10 cellular contexts compared by ENCODE assay signal in the genomic region with DNA sequence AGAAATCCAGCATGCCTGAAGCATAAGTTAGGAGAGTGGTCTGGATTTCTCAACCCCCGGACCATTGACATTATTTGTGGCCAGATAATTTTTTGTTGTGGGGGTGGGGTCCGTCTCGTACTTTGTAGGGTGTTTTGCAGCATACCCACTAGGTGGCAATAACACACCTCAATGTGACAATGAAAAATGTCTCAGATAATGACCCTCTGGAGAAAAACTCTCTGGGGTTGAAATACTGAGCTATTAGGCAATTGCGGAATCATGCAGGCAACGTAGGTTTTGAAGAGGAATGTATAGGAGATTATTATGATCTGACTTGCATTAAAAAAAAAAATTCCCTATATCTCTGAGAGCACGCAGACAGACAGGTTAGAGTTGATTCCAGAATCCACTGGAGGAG. TPM values are rescaled to one million over a fixed set of nuclear protein-coding genes. Genes with fewer than 3 reads are reported as not detected.
DNase-seq lines count a peak whose midpoint lies in the region; ATAC-seq and TF ChIP-seq lines count a peak whose summit lies in the region.
"Had no signal": no experiment of that assay in that cellular context is flagged by ENCODE, and none has a peak within 500 bp of the region (broad histone marks: within the 10 kb centered on the region; RNA-seq: fewer than 3 reads in every experiment).

No MANE protein-coding gene starts in this region.

- BruUV-seq in PC-9 (replicated peaks; lab: Mats Ljungman, UMichigan), result no TSS peak

- intact Hi-C loops in PC-9 (cut with micrococcal nuclease; ENCODE audit: unreplicated experiment), result no loop called here

- CTCF ChIA-PET in PC-9 (lab: Charles Lee), result interaction anchor here (0.6 to 0.7 kb wide), 4 partner anchors 440 to 1489 kb away, joined by 3 to 4 read pairs (median 3); no protein-coding TSS in a partner anchor
- CTCF ChIA-PET in activated CD8-positive, alpha-beta memory T cell treated with anti-CD3 and anti-CD28 coated beads, Interleukin-2, amount 10 ng/mL, durations not matched to agents 7 days and 5 days (lab: Charles Lee), result interaction anchor here (1.1 kb wide), 1 partner anchor 58 kb away, joined by 3 read pairs; no protein-coding TSS in a partner anchor

- no peaks in the 10 kb centered on the region for H3K36me3 Mint-ChIP-seq in activated CD8-positive, alpha-beta memory T cell treated with anti-CD3 and anti-CD28 coated beads, Interleukin-2, amount 10 ng/mL, durations not matched to agents 7 days and 5 days
- H3K36me3 Mint-ChIP-seq: activated naive CD8-positive, alpha-beta T cell treated with anti-CD3 and anti-CD28 coated beads, Interleukin-2, amount 10 ng/mL, durations not matched to agents 7 days and 5 days; IgD-negative memory B cell had no signal

- no peaks in the 10 kb centered on the region for H3K9me3 ChIP-seq in PC-9 (ENCODE audit: insufficient read depth, low read depth)

- no peak overlapping the region for H3K4me2 ChIP-seq in PC-9

- no peak overlapping the region for H3K27ac Mint-ChIP-seq in activated CD8-positive, alpha-beta memory T cell treated with anti-CD3 and anti-CD28 coated beads, Interleukin-2, amount 10 ng/mL, durations not matched to agents 7 days and 5 days
- H3K27ac Mint-ChIP-seq: activated naive CD8-positive, alpha-beta T cell treated with anti-CD3 and anti-CD28 coated beads, Interleukin-2, amount 10 ng/mL, durations not matched to agents 7 days and 5 days; IgD-negative memory B cell had no signal

- no peak overlapping the region for H3K4me3 Mint-ChIP-seq in activated CD8-positive, alpha-beta memory T cell treated with anti-CD3 and anti-CD28 coated beads, Interleukin-2, amount 10 ng/mL, durations not matched to agents 7 days and 5 days
- H3K4me3 Mint-ChIP-seq: activated naive CD8-positive, alpha-beta T cell treated with anti-CD3 and anti-CD28 coated beads, Interleukin-2, amount 10 ng/mL, durations not matched to agents 7 days and 5 days; IgD-negative memory B cell had no signal

- no peaks in the 10 kb centered on the region for H3K27me3 ChIP-seq in PC-9 (ENCODE audit: insufficient read depth, low read depth)

- H3K4me3 ChIP-seq in GM12875 (ENCODE audit: low read depth, low read length) (no peak overlapping the region), HFF-Myc (replicated peaks; ENCODE audit: low read depth, low read length) (no peak overlapping the region), PC-9 (no peak overlapping the region)

- no peaks in the 10 kb centered on the region for H4K20me1 ChIP-seq in PC-9 (ENCODE audit: insufficient read depth)

- H2AFZ ChIP-seq in PC-9, result no peak overlapping the region

- H3K9me2 ChIP-seq in PC-9 (ENCODE audit: insufficient read depth), result no peaks in the 10 kb centered on the region

- H3K9me3 Mint-ChIP-seq in activated CD8-positive, alpha-beta memory T cell treated with anti-CD3 and anti-CD28 coated beads, Interleukin-2, amount 10 ng/mL, durations not matched to agents 7 days and 5 days (ENCODE audit: low read depth), result no peaks in the 10 kb centered on the region
- H3K9me3 Mint-ChIP-seq: activated naive CD8-positive, alpha-beta T cell treated with anti-CD3 and anti-CD28 coated beads, Interleukin-2, amount 10 ng/mL, durations not matched to agents 7 days and 5 days had no signal

- peaks cover 9% of the 10 kb centered on the region for H3K27me3 Mint-ChIP-seq in activated CD8-positive, alpha-beta memory T cell treated with anti-CD3 and anti-CD28 coated beads, Interleukin-2, amount 10 ng/mL, durations not matched to agents 7 days and 5 days
- H3K27me3 Mint-ChIP-seq: IgD-negative memory B cell had no signal

- no peaks in the 10 kb centered on the region for H3K4me1 Mint-ChIP-seq in activated CD8-positive, alpha-beta memory T cell treated with anti-CD3 and anti-CD28 coated beads, Interleukin-2, amount 10 ng/mL, durations not matched to agents 7 days and 5 days
- H3K4me1 Mint-ChIP-seq: activated naive CD8-positive, alpha-beta T cell treated with anti-CD3 and anti-CD28 coated beads, Interleukin-2, amount 10 ng/mL, durations not matched to agents 7 days and 5 days; IgD-negative memory B cell had no signal

- peak; percentile 61 for ATAC-seq in left lobe of liver
- ATAC-seq in activated CD8-positive, alpha-beta memory T cell treated with anti-CD3 and anti-CD28 coated beads, Interleukin-2, amount 10 ng/mL, durations not matched to agents 7 days and 5 days, result no peak

- H3K4me1 ChIP-seq in PC-9 (replicated peaks; ENCODE audit: insufficient read depth), result no peaks in the 10 kb centered on the region

- TF ChIP-seq CTCF in GM12875 (IDR thresholded peaks at IDR 0.05; ENCODE audit: borderline replicate concordance, insufficient read depth, low read depth, low read length) (peak; percentile 38; the same call in 1 of the 2 replicates), HFF-Myc (IDR thresholded peaks at IDR 0.05; ENCODE audit: low read depth, low read length, missing control alignments) (peak; percentile 40), PC-9 (conservative IDR thresholded peaks at IDR 0.05) (peak; percentile 64)

- POLR2A ChIA-PET in PC-9 (lab: Charles Lee; ENCODE audit: unreplicated experiment), result no interaction called here

- H3K36me3 ChIP-seq in PC-9 (ENCODE audit: low read depth), result no peaks in the 10 kb centered on the region

- no peaks in the 10 kb centered on the region for H3K79me2 ChIP-seq in PC-9 (ENCODE audit: low read depth)

- no peaks in the 10 kb centered on the region for H3F3A ChIP-seq in PC-9 (ENCODE audit: insufficient read depth, low read depth)

- DNase-seq in HFF-Myc (ENCODE audit: extremely low read depth, low read depth) (no peak), PC-9 (peak; percentile 12 to 42), left lobe of liver (ENCODE audit: low spot score) (no peak), GM03348 (ENCODE audit: low spot score) (no peak), putamen (ENCODE audit: low spot score) (no peak)
- no peak for DNase-seq in activated CD8-positive, alpha-beta memory T cell treated with anti-CD3 and anti-CD28 coated beads, Interleukin-2, amount 10 ng/mL, durations not matched to agents 7 days and 5 days
- DNase-seq in stimulated activated CD4-positive, alpha-beta T cell treated with anti-CD3 and anti-CD28 coated beads, Interleukin-2, amount 100 ng/mL, for 48 hours, result no peak
- DNase-seq: activated naive CD8-positive, alpha-beta T cell treated with anti-CD3 and anti-CD28 coated beads, Interleukin-2, amount 10 ng/mL, durations not matched to agents 7 days and 5 days had no signal

- no peak overlapping the region for H3K27ac ChIP-seq in PC-9

RNA-seq across cellular contexts. Expression of a gene that starts 25.3 kb away (rescaled TPM):
- 24.9 and 26.1 TPM in 2 replicates for total RNA-seq in PC-9 (2021)
- 4.7 TPM for total RNA-seq in left lobe of liver
- 10 to 100 TPM; 10.7 to 17.8 TPM for total RNA-seq in activated CD8-positive, alpha-beta memory T cell treated with anti-CD3 and anti-CD28 coated beads, Interleukin-2, amount 10 ng/mL, durations not matched to agents 7 days and 5 days

Comparison
In these comparisons a context has a peak if more than half of its experiments do, and no peak if none do; other contexts are left out.
1. DNase-seq: peak in PC-9 (2 of 2); none in HFF-Myc (single experiment), left lobe of liver (single experiment), GM03348 (single experiment), activated CD8-positive, alpha-beta memory T cell treated with anti-CD3 and anti-CD28 coated beads, Interleukin-2, amount 10 ng/mL, durations not matched to agents 7 days and 5 days (single experiment), stimulated activated CD4-positive, alpha-beta T cell treated with anti-CD3 and anti-CD28 coated beads, Interleukin-2, amount 100 ng/mL, for 48 hours (0 of 2) and putamen (single experiment).
2. Peak in every context shown above with its lines, with median percentiles within 50 percentile points of each other: CTCF ChIP-seq.